Comparison of ENCODE assay signal across 1 cellular context in the genomic region with DNA sequence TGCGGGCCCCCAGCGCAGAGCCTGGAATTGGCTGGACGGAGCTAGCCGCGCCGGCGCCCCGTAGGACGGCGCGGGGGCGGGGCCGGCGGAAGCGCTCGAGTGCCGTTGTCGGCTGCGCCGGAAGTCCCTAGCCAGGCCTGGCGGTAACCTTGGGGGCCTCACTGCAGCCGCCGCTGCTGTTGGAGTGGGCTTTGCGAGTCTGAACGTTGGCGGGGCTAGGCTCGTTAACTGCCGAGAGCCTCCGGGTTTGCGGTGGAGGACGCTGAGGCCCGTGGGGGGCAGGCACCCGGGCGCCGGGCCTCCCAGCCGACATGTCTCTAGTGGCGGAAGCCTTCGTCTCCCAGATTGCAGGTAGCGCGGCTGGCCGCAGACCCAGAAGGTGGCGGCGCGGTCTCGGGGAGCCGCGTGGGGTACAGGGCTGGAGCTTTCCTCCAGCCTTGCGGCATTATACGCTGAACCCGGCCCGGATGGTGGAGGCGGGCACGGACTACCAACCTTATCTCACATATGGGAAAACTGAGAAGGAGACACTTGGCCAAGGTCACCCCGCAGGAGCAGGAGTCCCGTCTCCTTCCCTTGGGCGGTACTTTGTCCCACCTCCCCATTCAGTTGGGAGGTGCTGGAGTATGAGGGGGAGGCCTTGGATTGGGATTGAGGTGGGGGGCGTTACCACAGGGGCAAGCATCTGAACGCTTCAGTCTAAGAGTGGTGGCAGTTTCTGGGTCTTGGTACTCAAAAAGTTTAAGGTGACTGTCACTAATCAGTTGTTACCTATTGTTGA.
A peak's percentile ranks its signal among the peaks of the same experiment; 100 is the strongest.
TF ChIP-seq lines count a peak whose summit lies in the region.

A gene (plus strand): TSS at position 124 of the 781 bp plus-strand sequence. CDS start 188 bp downstream, at position 312.

TF ChIP-seq in K562, 482 proteins besides CTCF, POLR2A, EP300 and RAD21 (continued from another document and continues in another):
- TF ChIP-seq, protein P1, sequence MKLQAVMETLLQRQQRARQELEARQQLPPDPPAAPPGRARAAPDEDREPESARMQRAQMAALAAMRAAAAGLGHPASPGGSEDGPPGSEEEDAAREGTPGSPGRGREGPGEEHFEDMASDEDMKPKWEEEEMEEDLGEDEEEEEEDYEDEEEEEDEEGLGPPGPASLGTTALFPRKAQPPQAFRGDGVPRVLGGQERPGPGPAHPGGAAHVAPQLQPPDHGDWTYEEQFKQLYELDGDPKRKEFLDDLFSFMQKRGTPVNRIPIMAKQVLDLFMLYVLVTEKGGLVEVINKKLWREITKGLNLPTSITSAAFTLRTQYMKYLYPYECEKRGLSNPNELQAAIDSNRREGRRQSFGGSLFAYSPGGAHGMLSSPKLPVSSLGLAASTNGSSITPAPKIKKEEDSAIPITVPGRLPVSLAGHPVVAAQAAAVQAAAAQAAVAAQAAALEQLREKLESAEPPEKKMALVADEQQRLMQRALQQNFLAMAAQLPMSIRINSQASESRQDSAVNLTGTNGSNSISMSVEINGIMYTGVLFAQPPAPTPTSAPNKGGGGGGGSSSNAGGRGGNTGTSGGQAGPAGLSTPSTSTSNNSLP (IDR thresholded peaks at IDR 0.05; ENCODE audit: borderline replicate concordance, low read depth, low read length): no peak
- TF ChIP-seq, protein P2, sequence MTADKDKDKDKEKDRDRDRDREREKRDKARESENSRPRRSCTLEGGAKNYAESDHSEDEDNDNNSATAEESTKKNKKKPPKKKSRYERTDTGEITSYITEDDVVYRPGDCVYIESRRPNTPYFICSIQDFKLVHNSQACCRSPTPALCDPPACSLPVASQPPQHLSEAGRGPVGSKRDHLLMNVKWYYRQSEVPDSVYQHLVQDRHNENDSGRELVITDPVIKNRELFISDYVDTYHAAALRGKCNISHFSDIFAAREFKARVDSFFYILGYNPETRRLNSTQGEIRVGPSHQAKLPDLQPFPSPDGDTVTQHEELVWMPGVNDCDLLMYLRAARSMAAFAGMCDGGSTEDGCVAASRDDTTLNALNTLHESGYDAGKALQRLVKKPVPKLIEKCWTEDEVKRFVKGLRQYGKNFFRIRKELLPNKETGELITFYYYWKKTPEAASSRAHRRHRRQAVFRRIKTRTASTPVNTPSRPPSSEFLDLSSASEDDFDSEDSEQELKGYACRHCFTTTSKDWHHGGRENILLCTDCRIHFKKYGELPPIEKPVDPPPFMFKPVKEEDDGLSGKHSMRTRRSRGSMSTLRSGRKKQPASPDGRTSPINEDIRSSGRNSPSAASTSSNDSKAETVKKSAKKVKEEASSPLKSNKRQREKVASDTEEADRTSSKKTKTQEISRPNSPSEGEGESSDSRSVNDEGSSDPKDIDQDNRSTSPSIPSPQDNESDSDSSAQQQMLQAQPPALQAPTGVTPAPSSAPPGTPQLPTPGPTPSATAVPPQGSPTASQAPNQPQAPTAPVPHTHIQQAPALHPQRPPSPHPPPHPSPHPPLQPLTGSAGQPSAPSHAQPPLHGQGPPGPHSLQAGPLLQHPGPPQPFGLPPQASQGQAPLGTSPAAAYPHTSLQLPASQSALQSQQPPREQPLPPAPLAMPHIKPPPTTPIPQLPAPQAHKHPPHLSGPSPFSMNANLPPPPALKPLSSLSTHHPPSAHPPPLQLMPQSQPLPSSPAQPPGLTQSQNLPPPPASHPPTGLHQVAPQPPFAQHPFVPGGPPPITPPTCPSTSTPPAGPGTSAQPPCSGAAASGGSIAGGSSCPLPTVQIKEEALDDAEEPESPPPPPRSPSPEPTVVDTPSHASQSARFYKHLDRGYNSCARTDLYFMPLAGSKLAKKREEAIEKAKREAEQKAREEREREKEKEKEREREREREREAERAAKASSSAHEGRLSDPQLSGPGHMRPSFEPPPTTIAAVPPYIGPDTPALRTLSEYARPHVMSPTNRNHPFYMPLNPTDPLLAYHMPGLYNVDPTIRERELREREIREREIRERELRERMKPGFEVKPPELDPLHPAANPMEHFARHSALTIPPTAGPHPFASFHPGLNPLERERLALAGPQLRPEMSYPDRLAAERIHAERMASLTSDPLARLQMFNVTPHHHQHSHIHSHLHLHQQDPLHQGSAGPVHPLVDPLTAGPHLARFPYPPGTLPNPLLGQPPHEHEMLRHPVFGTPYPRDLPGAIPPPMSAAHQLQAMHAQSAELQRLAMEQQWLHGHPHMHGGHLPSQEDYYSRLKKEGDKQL (CRISPR knock-in tag; IDR thresholded peaks at IDR 0.05; ENCODE audit: borderline replicate concordance): no peak
- TF ChIP-seq ZNF3 (CRISPR knock-in tag; IDR thresholded peaks at IDR 0.05): no peak
- no peak for TF ChIP-seq ZFP1 (CRISPR knock-in tag; IDR thresholded peaks at IDR 0.05)
- 0 out of 2 replicates have a peak, but pooled peaks have one; percentile 15 for TF ChIP-seq ZNF324 (CRISPR knock-in tag; IDR thresholded peaks at IDR 0.05)
- peak; percentile 93 for TF ChIP-seq GABPB1 (CRISPR knock-in tag; IDR thresholded peaks at IDR 0.05)
- TF ChIP-seq, protein P3, sequence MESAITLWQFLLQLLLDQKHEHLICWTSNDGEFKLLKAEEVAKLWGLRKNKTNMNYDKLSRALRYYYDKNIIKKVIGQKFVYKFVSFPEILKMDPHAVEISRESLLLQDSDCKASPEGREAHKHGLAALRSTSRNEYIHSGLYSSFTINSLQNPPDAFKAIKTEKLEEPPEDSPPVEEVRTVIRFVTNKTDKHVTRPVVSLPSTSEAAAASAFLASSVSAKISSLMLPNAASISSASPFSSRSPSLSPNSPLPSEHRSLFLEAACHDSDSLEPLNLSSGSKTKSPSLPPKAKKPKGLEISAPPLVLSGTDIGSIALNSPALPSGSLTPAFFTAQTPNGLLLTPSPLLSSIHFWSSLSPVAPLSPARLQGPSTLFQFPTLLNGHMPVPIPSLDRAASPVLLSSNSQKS (CRISPR knock-in tag; IDR thresholded peaks at IDR 0.05): no peak
- TF ChIP-seq NFATC3 (IDR thresholded peaks at IDR 0.05): no peak
- peak in 1 of 2 experiments; percentile 21; a peak in 1 of 4 replicates for TF ChIP-seq TRIM24 (IDR thresholded peaks at IDR 0.05)
- peak; percentile 98 for TF ChIP-seq ESRRA (IDR thresholded peaks at IDR 0.05; ENCODE audit: borderline replicate concordance, low read depth)
- TF ChIP-seq, protein P4, sequence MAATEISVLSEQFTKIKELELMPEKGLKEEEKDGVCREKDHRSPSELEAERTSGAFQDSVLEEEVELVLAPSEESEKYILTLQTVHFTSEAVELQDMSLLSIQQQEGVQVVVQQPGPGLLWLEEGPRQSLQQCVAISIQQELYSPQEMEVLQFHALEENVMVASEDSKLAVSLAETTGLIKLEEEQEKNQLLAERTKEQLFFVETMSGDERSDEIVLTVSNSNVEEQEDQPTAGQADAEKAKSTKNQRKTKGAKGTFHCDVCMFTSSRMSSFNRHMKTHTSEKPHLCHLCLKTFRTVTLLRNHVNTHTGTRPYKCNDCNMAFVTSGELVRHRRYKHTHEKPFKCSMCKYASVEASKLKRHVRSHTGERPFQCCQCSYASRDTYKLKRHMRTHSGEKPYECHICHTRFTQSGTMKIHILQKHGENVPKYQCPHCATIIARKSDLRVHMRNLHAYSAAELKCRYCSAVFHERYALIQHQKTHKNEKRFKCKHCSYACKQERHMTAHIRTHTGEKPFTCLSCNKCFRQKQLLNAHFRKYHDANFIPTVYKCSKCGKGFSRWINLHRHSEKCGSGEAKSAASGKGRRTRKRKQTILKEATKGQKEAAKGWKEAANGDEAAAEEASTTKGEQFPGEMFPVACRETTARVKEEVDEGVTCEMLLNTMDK (IDR thresholded peaks at IDR 0.05; ENCODE audit: borderline replicate concordance, insufficient read depth, low read depth, low read length, poor library complexity, severe bottlenecking): peak; percentile 43
- TF ChIP-seq, protein P5, sequence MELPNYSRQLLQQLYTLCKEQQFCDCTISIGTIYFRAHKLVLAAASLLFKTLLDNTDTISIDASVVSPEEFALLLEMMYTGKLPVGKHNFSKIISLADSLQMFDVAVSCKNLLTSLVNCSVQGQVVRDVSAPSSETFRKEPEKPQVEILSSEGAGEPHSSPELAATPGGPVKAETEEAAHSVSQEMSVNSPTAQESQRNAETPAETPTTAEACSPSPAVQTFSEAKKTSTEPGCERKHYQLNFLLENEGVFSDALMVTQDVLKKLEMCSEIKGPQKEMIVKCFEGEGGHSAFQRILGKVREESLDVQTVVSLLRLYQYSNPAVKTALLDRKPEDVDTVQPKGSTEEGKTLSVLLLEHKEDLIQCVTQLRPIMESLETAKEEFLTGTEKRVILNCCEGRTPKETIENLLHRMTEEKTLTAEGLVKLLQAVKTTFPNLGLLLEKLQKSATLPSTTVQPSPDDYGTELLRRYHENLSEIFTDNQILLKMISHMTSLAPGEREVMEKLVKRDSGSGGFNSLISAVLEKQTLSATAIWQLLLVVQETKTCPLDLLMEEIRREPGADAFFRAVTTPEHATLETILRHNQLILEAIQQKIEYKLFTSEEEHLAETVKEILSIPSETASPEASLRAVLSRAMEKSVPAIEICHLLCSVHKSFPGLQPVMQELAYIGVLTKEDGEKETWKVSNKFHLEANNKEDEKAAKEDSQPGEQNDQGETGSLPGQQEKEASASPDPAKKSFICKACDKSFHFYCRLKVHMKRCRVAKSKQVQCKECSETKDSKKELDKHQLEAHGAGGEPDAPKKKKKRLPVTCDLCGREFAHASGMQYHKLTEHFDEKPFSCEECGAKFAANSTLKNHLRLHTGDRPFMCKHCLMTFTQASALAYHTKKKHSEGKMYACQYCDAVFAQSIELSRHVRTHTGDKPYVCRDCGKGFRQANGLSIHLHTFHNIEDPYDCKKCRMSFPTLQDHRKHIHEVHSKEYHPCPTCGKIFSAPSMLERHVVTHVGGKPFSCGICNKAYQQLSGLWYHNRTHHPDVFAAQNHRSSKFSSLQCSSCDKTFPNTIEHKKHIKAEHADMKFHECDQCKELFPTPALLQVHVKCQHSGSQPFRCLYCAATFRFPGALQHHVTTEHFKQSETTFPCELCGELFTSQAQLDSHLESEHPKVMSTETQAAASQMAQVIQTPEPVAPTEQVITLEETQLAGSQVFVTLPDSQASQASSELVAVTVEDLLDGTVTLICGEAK (IDR thresholded peaks at IDR 0.05): peak; percentile 96
- TF ChIP-seq, protein P5 (CRISPR knock-in tag; IDR thresholded peaks at IDR 0.05): no peak
- no peak for TF ChIP-seq MED1 (CRISPR knock-in tag; IDR thresholded peaks at IDR 0.05; ENCODE audit: borderline replicate concordance)
- TF ChIP-seq KDM4B (IDR thresholded peaks at IDR 0.05; ENCODE audit: borderline replicate concordance in 2 of 2, low read depth in 1 of 2): peak in 1 of 2 experiments; percentile 74; a peak in 1 of 4 replicates
- TF ChIP-seq, protein P6, sequence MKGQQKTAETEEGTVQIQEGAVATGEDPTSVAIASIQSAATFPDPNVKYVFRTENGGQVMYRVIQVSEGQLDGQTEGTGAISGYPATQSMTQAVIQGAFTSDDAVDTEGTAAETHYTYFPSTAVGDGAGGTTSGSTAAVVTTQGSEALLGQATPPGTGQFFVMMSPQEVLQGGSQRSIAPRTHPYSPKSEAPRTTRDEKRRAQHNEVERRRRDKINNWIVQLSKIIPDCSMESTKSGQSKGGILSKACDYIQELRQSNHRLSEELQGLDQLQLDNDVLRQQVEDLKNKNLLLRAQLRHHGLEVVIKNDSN (CRISPR knock-in tag; IDR thresholded peaks at IDR 0.05): peak; percentile 54
- no peak for TF ChIP-seq ZNF79 (CRISPR knock-in tag; IDR thresholded peaks at IDR 0.05; ENCODE audit: low read depth)
- TF ChIP-seq GATAD2A (IDR thresholded peaks at IDR 0.05): 0 out of 2 replicates have a peak, but pooled peaks have one; percentile 81
- TF ChIP-seq PHTF2 (CRISPR knock-in tag; IDR thresholded peaks at IDR 0.05): no peak
- TF ChIP-seq PHB2 (IDR thresholded peaks at IDR 0.05; ENCODE audit: low read depth): no peak
- TF ChIP-seq ZNF696 (CRISPR knock-in tag; conservative IDR thresholded peaks at IDR 0.05): no peak
- TF ChIP-seq NR2F6 (CRISPR knock-in tag; IDR thresholded peaks at IDR 0.05): no peak
- TF ChIP-seq, protein P7, sequence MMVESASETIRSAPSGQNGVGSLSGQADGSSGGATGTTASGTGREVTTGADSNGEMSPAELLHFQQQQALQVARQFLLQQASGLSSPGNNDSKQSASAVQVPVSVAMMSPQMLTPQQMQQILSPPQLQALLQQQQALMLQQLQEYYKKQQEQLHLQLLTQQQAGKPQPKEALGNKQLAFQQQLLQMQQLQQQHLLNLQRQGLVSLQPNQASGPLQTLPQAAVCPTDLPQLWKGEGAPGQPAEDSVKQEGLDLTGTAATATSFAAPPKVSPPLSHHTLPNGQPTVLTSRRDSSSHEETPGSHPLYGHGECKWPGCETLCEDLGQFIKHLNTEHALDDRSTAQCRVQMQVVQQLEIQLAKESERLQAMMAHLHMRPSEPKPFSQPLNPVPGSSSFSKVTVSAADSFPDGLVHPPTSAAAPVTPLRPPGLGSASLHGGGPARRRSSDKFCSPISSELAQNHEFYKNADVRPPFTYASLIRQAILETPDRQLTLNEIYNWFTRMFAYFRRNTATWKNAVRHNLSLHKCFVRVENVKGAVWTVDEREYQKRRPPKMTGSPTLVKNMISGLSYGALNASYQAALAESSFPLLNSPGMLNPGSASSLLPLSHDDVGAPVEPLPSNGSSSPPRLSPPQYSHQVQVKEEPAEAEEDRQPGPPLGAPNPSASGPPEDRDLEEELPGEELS (CRISPR knock-in tag; IDR thresholded peaks at IDR 0.05; ENCODE audit: borderline replicate concordance): peak; percentile 15; the same call in 1 of the 2 replicates
- no peak for TF ChIP-seq JUN (IDR thresholded peaks at IDR 0.05; ENCODE audit: borderline replicate concordance, low read depth, low read length)
- TF ChIP-seq JUN (CRISPR knock-in tag; IDR thresholded peaks at IDR 0.05; ENCODE audit: borderline replicate concordance): peak; percentile 75; the same call in 1 of the 2 replicates
